In genomic region chr14:20631821-20632389, GRCh38 we compare ENCODE assay signal across 8 cellular contexts. TPM values are rescaled to one million over a fixed set of nuclear protein-coding genes. Genes with fewer than 3 reads are reported as not detected.
DNase-seq lines count a peak whose midpoint lies in the region; ATAC-seq, FAIRE-seq and TF ChIP-seq lines count a peak whose summit lies in the region.

No MANE protein-coding gene starts in this region.

- H3K23ac ChIP-seq in H1 (ENCODE audit: insufficient read length), result no peak overlapping the region

- no peak for TF ChIP-seq POLR2A in H1 (IDR thresholded peaks at IDR 0.05; ENCODE audit: control extremely low read depth in 1 of 2, low read depth in 2 of 2, low read length in 2 of 2)

- H3K27me3 Mint-ChIP-seq in type B pancreatic cell, result peaks cover 90% of the 10 kb centered on the region

- H3K4ac ChIP-seq in H1 (replicated peaks; ENCODE audit: insufficient read length, low read depth, low read length), result no peak overlapping the region

- H3K4me1 ChIP-seq in H1 (replicated peaks in 1 of 4; ENCODE audit: control insufficient read depth in 3 of 4, insufficient read depth in 4 of 4, low read length in 3 of 4) (peaks cover 0 to 6% (median 0%) of the 10 kb centered on the region in 4 experiments; a peak in 2 of 7 replicates), mesodermal cell (ENCODE audit: control insufficient read depth, insufficient read depth, low read length, poor library complexity, severe bottlenecking) (peaks cover 10% of the 10 kb centered on the region)

- peak overlapping the region; percentile 67 for H3K27ac Mint-ChIP-seq in type B pancreatic cell

- H2BK15ac ChIP-seq in H1 (ENCODE audit: low read length), result no peak overlapping the region

- H4K20me1 ChIP-seq in H1 (replicated peaks in 1 of 2; ENCODE audit: control insufficient read depth in 1 of 2, insufficient read depth in 2 of 2, low read length in 2 of 2), result no peaks in the 10 kb centered on the region

- no peak overlapping the region for H2BK20ac ChIP-seq in H1 (ENCODE audit: low read length)

- peaks cover 23% of the 10 kb centered on the region for H3K23me2 ChIP-seq in H1 (ENCODE audit: low read depth, low read length)

- H2BK12ac ChIP-seq in H1 (ENCODE audit: low read depth, low read length), result no peak overlapping the region

- H3K4me3 ChIP-seq in H1 (ENCODE audit: extremely low read depth in 1 of 4, insufficient read depth in 2 of 4, low read depth in 3 of 4, low read length in 4 of 4), result peak overlapping the region; percentile 76 to 96 (median 88)
- peak overlapping the region; percentile 54 for H3K4me3 ChIP-seq in mesodermal cell (ENCODE audit: extremely low read depth, insufficient read depth, low read length, poor library complexity, severe bottlenecking)

- in situ Hi-C loops in SK-MEL-5 (cut with HindIII; ENCODE audit: low pct_unique_long_range_greater_than_20kb, low sequenced_read_pairs), result no loop called here

- H3K18ac ChIP-seq in H1 (ENCODE audit: extremely low read depth, low read length), result no peak overlapping the region

- no peak for TF ChIP-seq RAD21 in H1 (IDR thresholded peaks at IDR 0.05 in 1 of 2, conservative IDR thresholded peaks at IDR 0.05 in 1 of 2; ENCODE audit: low read depth in 2 of 2, low read length in 2 of 2)

- H2AFZ ChIP-seq in H1 (ENCODE audit: low read length), result no peak overlapping the region; the same call in 1 of the 2 replicates

- H2BK120ac ChIP-seq in H1 (replicated peaks; ENCODE audit: low read depth, low read length), result no peak overlapping the region

- DNase-seq in Right ventricle myocardium inferior (ENCODE audit: missing footprints), result peak; percentile 85
- no peak for DNase-seq in cardiac septum (ENCODE audit: low spot score)
- DNase-seq in SK-MEL-5 (ENCODE audit: low read depth, low spot score), result peak; percentile 76
- peak in 1 of 2 experiments; percentile 67 for DNase-seq in H1 (ENCODE audit: low read depth in 1 of 2, low spot score in 2 of 2)
- no peak for DNase-seq in type B pancreatic cell (ENCODE audit: extremely low spot score, unreplicated experiment)
- no peak for DNase-seq in NK-92 treated with Interleukin-12 subunit alpha and Interleukin-12 subunit beta, amount 100 ng/mL, for 24 hours (lab: John Stamatoyannopoulos, UW)

- H2AK5ac ChIP-seq in H1 (ENCODE audit: low read depth, low read length), result no peak overlapping the region

- H3K79me2 ChIP-seq in H1 (ENCODE audit: control insufficient read depth in 1 of 2, insufficient read depth in 2 of 2, low read length in 2 of 2), result no peaks in the 10 kb centered on the region

- H3K14ac ChIP-seq in H1 (ENCODE audit: insufficient read length), result no peak overlapping the region

- H4K8ac ChIP-seq in H1 (ENCODE audit: extremely low read depth, insufficient read depth, low read length), result no peak overlapping the region

- no peak overlapping the region for H4K5ac ChIP-seq in H1 (ENCODE audit: insufficient read length, low read depth, low read length)

- H3K79me1 ChIP-seq in H1 (ENCODE audit: low read depth, low read length), result no peaks in the 10 kb centered on the region

- H2BK5ac ChIP-seq in H1 (ENCODE audit: low read depth, low read length), result no peak overlapping the region

- no peak for TF ChIP-seq EP300 in H1 (IDR thresholded peaks at IDR 0.05; ENCODE audit: borderline replicate concordance in 1 of 2, low read depth in 2 of 2, low read length in 2 of 2)

- H3K4me1 Mint-ChIP-seq in type B pancreatic cell (ENCODE audit: unreplicated experiment), result peaks cover 32% of the 10 kb centered on the region

- H4K91ac ChIP-seq in H1 (replicated peaks; ENCODE audit: insufficient read length, low read length), result no peak overlapping the region

- POLR2A ChIA-PET in H1 (lab: Charles Lee; ENCODE audit: partially characterized antibody), result interaction anchor here (0.9 to 2.1 kb wide), 3 partner anchors 12 to 162 kb away, joined by 4 to 7 read pairs (median 4); no protein-coding TSS in a partner anchor

- H3K27me3 ChIP-seq in H1 (replicated peaks in 1 of 4; ENCODE audit: control insufficient read depth in 3 of 4, extremely low read depth in 1 of 4, insufficient read depth in 3 of 4, low read length in 3 of 4), result peaks cover 0 to 14% (median 8%) of the 10 kb centered on the region in 4 experiments; a peak in 5 of 7 replicates

- WGBS in H1 (ENCODE audit: extremely low coverage in 1 of 2, insufficient coverage in 1 of 2, insufficient read length in 1 of 2, insufficient replicate concordance in 2 of 2, low coverage in 1 of 2, low lambda C conversion rate in 2 of 2, missing lambda C conversion rate in 1 of 2), 2 experiments, result 3% methylated on average over 19 of the region's 19 CpGs; no CpG with 5 or more reads in 1 of the 2 experiments
- WGBS in mesodermal cell (ENCODE audit: insufficient coverage in 2 of 2), 2 experiments, result 0% methylated on average over 13 of the region's 19 CpGs

- H3K9me3 ChIP-seq in H1 (ENCODE audit: insufficient read depth in 2 of 2, low read depth in 1 of 2, low read length in 1 of 2), result no peaks in the 10 kb centered on the region
- no peaks in the 10 kb centered on the region for H3K9me3 ChIP-seq in mesodermal cell (ENCODE audit: control insufficient read depth, low read length)

- no peak for FAIRE-seq in H1 (lab: Jason Lieb, UNC)

- peak overlapping the region; percentile 92 for H3K4me3 Mint-ChIP-seq in type B pancreatic cell

- peak overlapping the region; percentile 86 to 91 for H3K4me2 ChIP-seq in H1 (ENCODE audit: insufficient read depth in 1 of 2, low read depth in 2 of 2, low read length in 2 of 2)

- TF ChIP-seq CTCF in H1 (IDR thresholded peaks at IDR 0.05; ENCODE audit: control extremely low read depth in 1 of 3, insufficient read depth in 1 of 3, low read depth in 1 of 3, low read length in 3 of 3) (no peak), type B pancreatic cell (conservative IDR thresholded peaks at IDR 0.05) (no peak)

- H3K27ac ChIP-seq in H1 (ENCODE audit: low read depth, low read length) (no peak overlapping the region), mesodermal cell (ENCODE audit: low read depth, low read length, severe bottlenecking) (no peak overlapping the region)

- ATAC-seq in Right ventricle myocardium inferior, result peak; percentile 72
- ATAC-seq in GM19452 (IDR thresholded peaks at IDR 0.05; ENCODE audit: unreplicated experiment), result no peak

- no peak overlapping the region; a peak in 1 of 7 replicates for H3K9ac ChIP-seq in H1 (replicated peaks in 1 of 4; ENCODE audit: extremely low read depth in 1 of 4, low read depth in 3 of 4, low read length in 3 of 4)

- H3K36me3 Mint-ChIP-seq in type B pancreatic cell, result peaks cover 11% of the 10 kb centered on the region

- CTCF ChIA-PET in H1 (lab: Charles Lee; ENCODE audit: partially characterized antibody), result interaction anchor here (0.6 to 3.1 kb wide), 15 partner anchors 9 to 308 kb away, joined by 3 to 16 read pairs (median 5); partner anchors contain the start of gene RNASE4

- no peaks in the 10 kb centered on the region for H3K36me3 ChIP-seq in H1 (ENCODE audit: control insufficient read depth in 2 of 4, insufficient read depth in 4 of 4, low read length in 3 of 4)
- H3K36me3 ChIP-seq in mesodermal cell (ENCODE audit: control insufficient read depth, insufficient read depth, low read length), result no peaks in the 10 kb centered on the region

- H3K56ac ChIP-seq in H1 (replicated peaks; ENCODE audit: insufficient read length, low read depth, low read length), result no peak overlapping the region

- intact Hi-C loops in Right ventricle myocardium inferior (cut with DNase I) (no loop called here), cardiac septum (cut with DNase I) (loop anchor here (5.0 kb wide), 1 partner anchor 50 kb away; the partner anchor contains the start of gene RNASE4)

- peaks cover 6% of the 10 kb centered on the region for H3K9me3 Mint-ChIP-seq in type B pancreatic cell

RNA-seq across cellular contexts. Expression of gene OR6S1, which starts 9.6 kb away (rescaled TPM):
- not detected for total RNA-seq in Right ventricle myocardium inferior
- not detected for total RNA-seq in cardiac septum
- total RNA-seq in SK-MEL-5 (2014; rRNA removed; shearing (Covaris generic)), result not detected in 2 replicates
- not detected in 2 replicates for polyA plus RNA-seq in SK-MEL-5 (2015; cell fraction: cytosol; rRNA removed)
- not detected in 2 replicates for polyA plus RNA-seq in SK-MEL-5 (2015; cell fraction: nucleus; rRNA removed)
- total RNA-seq in H1 (2021; fragmentation: NEBNext Ultra II Directional; extraction: Animal tissue kit (Norgen Biotek cat#: 25700)), result not detected in 2 replicates
- polyA plus RNA-seq in H1 (2011; rRNA removed), result not detected in 2 replicates
- polyA plus RNA-seq in H1 (2011; cell fraction: cytosol; rRNA removed), result not detected
- polyA plus RNA-seq in H1 (2011; cell fraction: nucleus; rRNA removed), result not detected
- polyA plus RNA-seq in H1 (2012, experiment 1 of 2), result not detected in 4 replicates
- not detected for polyA plus RNA-seq in H1 (2012, experiment 2 of 2)
- polyA plus RNA-seq in H1 (2013, experiment 1 of 2), result not detected
- polyA plus RNA-seq in H1 (2013, experiment 2 of 2), result not detected
- polyA minus RNA-seq in H1 (2011; rRNA and poly(A)+ RNA removed), result 0.17 TPM in 1 of 2 replicates, not detected in the other
- polyA minus RNA-seq in H1 (2011; cell fraction: cytosol; rRNA and poly(A)+ RNA removed), result not detected
- polyA minus RNA-seq in H1 (2011; cell fraction: nucleus; rRNA and poly(A)+ RNA removed), result not detected
- polyA plus RNA-seq in mesodermal cell (2013, experiment 1 of 2), result not detected
- not detected for polyA plus RNA-seq in mesodermal cell (2013, experiment 2 of 2)
- not detected in 2 replicates for total RNA-seq in type B pancreatic cell (ENCODE audit: low replicate concordance)

RNA-seq across cellular contexts. Expression of gene RNASE12, which starts 40.7 kb away (rescaled TPM):
- total RNA-seq in Right ventricle myocardium inferior, result not detected
- total RNA-seq in cardiac septum, result not detected
- total RNA-seq in SK-MEL-5 (2014; rRNA removed; shearing (Covaris generic)), result not detected in 2 replicates
- polyA plus RNA-seq in SK-MEL-5 (2015; cell fraction: cytosol; rRNA removed), result not detected in 2 replicates
- polyA plus RNA-seq in SK-MEL-5 (2015; cell fraction: nucleus; rRNA removed), result not detected in 2 replicates
- total RNA-seq in H1 (2021; fragmentation: NEBNext Ultra II Directional; extraction: Animal tissue kit (Norgen Biotek cat#: 25700)), result not detected in 2 replicates
- not detected in 2 replicates for polyA plus RNA-seq in H1 (2011; rRNA removed)
- not detected for polyA plus RNA-seq in H1 (2011; cell fraction: cytosol; rRNA removed)
- not detected for polyA plus RNA-seq in H1 (2011; cell fraction: nucleus; rRNA removed)
- not detected in 4 replicates for polyA plus RNA-seq in H1 (2012, experiment 1 of 2)
- not detected for polyA plus RNA-seq in H1 (2012, experiment 2 of 2)
- polyA plus RNA-seq in H1 (2013, experiment 1 of 2), result not detected
- not detected for polyA plus RNA-seq in H1 (2013, experiment 2 of 2)
- not detected in 2 replicates for polyA minus RNA-seq in H1 (2011; rRNA and poly(A)+ RNA removed)
- polyA minus RNA-seq in H1 (2011; cell fraction: cytosol; rRNA and poly(A)+ RNA removed), result not detected
- polyA minus RNA-seq in H1 (2011; cell fraction: nucleus; rRNA and poly(A)+ RNA removed), result not detected
- not detected for polyA plus RNA-seq in mesodermal cell (2013, experiment 1 of 2)
- polyA plus RNA-seq in mesodermal cell (2013, experiment 2 of 2), result not detected
- not detected in 2 replicates for total RNA-seq in type B pancreatic cell (ENCODE audit: low replicate concordance)

RNA-seq across cellular contexts. Expression of gene RNASE11, which starts 44.1 kb away (rescaled TPM):
- not detected for total RNA-seq in Right ventricle myocardium inferior
- not detected for total RNA-seq in cardiac septum
- 0.66 TPM in 1 of 2 replicates, not detected in the other for total RNA-seq in SK-MEL-5 (2014; rRNA removed; shearing (Covaris generic))
- polyA plus RNA-seq in SK-MEL-5 (2015; cell fraction: cytosol; rRNA removed), result 0.39 and 0.88 TPM in 2 replicates
- not detected in 2 replicates for polyA plus RNA-seq in SK-MEL-5 (2015; cell fraction: nucleus; rRNA removed)
- total RNA-seq in H1 (2021; fragmentation: NEBNext Ultra II Directional; extraction: Animal tissue kit (Norgen Biotek cat#: 25700)), result not detected in 2 replicates
- polyA plus RNA-seq in H1 (2011; rRNA removed), result not detected in 2 replicates
- polyA plus RNA-seq in H1 (2011; cell fraction: cytosol; rRNA removed), result not detected
- polyA plus RNA-seq in H1 (2011; cell fraction: nucleus; rRNA removed), result not detected
- not detected in 4 replicates for polyA plus RNA-seq in H1 (2012, experiment 1 of 2)
- not detected for polyA plus RNA-seq in H1 (2012, experiment 2 of 2)
- polyA plus RNA-seq in H1 (2013, experiment 1 of 2), result 0.06 TPM
- polyA plus RNA-seq in H1 (2013, experiment 2 of 2), result 0.09 TPM
- polyA minus RNA-seq in H1 (2011; rRNA and poly(A)+ RNA removed), result not detected in 2 replicates
- not detected for polyA minus RNA-seq in H1 (2011; cell fraction: cytosol; rRNA and poly(A)+ RNA removed)
- polyA minus RNA-seq in H1 (2011; cell fraction: nucleus; rRNA and poly(A)+ RNA removed), result not detected
- polyA plus RNA-seq in mesodermal cell (2013, experiment 1 of 2), result not detected
- polyA plus RNA-seq in mesodermal cell (2013, experiment 2 of 2), result not detected
- total RNA-seq in type B pancreatic cell (ENCODE audit: low replicate concordance), result not detected in 2 replicates

RNA-seq across cellular contexts. Expression of gene RNASE4, which starts 52.5 kb away (rescaled TPM):
- total RNA-seq in Right ventricle myocardium inferior, result 11.9 TPM
- total RNA-seq in cardiac septum, result 5.6 TPM
- total RNA-seq in SK-MEL-5 (2014; rRNA removed; shearing (Covaris generic)), result 0.82 and 2.7 TPM in 2 replicates
- polyA plus RNA-seq in SK-MEL-5 (2015; cell fraction: cytosol; rRNA removed), result 2.9 and 6.4 TPM in 2 replicates
- 0.95 TPM in 1 of 2 replicates, not detected in the other for polyA plus RNA-seq in SK-MEL-5 (2015; cell fraction: nucleus; rRNA removed)
- total RNA-seq in H1 (2021; fragmentation: NEBNext Ultra II Directional; extraction: Animal tissue kit (Norgen Biotek cat#: 25700)), result 0.38 and 0.61 TPM in 2 replicates
- polyA plus RNA-seq in H1 (2011; rRNA removed), result 3.5 and 3.7 TPM in 2 replicates
- 3.5 TPM for polyA plus RNA-seq in H1 (2011; cell fraction: cytosol; rRNA removed)
- polyA plus RNA-seq in H1 (2011; cell fraction: nucleus; rRNA removed), result 3.5 TPM
- 2.1 to 3.1 TPM (median 2.3 TPM) in 4 replicates for polyA plus RNA-seq in H1 (2012, experiment 1 of 2)
- polyA plus RNA-seq in H1 (2012, experiment 2 of 2), result 0.46 TPM
- 2.4 TPM for polyA plus RNA-seq in H1 (2013, experiment 1 of 2)
- polyA plus RNA-seq in H1 (2013, experiment 2 of 2), result 2.6 TPM
- polyA minus RNA-seq in H1 (2011; rRNA and poly(A)+ RNA removed), result 5.9 and 7.7 TPM in 2 replicates
- 3.3 TPM for polyA minus RNA-seq in H1 (2011; cell fraction: cytosol; rRNA and poly(A)+ RNA removed)
- 1.00 TPM for polyA minus RNA-seq in H1 (2011; cell fraction: nucleus; rRNA and poly(A)+ RNA removed)
- polyA plus RNA-seq in mesodermal cell (2013, experiment 1 of 2), result 6.3 TPM
- 6.3 TPM for polyA plus RNA-seq in mesodermal cell (2013, experiment 2 of 2)
- total RNA-seq in type B pancreatic cell (ENCODE audit: low replicate concordance), result 10.5 and 19.3 TPM in 2 replicates

RNA-seq across cellular contexts. Expression of gene ANG, which starts 56.7 kb away (rescaled TPM):
- 4.5 TPM for total RNA-seq in Right ventricle myocardium inferior
- 2.7 TPM for total RNA-seq in cardiac septum
- total RNA-seq in SK-MEL-5 (2014; rRNA removed; shearing (Covaris generic)), result 5.2 TPM in 2 replicates
- 2.7 and 2.8 TPM in 2 replicates for polyA plus RNA-seq in SK-MEL-5 (2015; cell fraction: cytosol; rRNA removed)
- 0.48 TPM in 1 of 2 replicates, not detected in the other for polyA plus RNA-seq in SK-MEL-5 (2015; cell fraction: nucleus; rRNA removed)
- 2.2 and 4.3 TPM in 2 replicates for total RNA-seq in H1 (2021; fragmentation: NEBNext Ultra II Directional; extraction: Animal tissue kit (Norgen Biotek cat#: 25700))
- polyA plus RNA-seq in H1 (2011; rRNA removed), result 4.4 and 4.6 TPM in 2 replicates
- 4.7 TPM for polyA plus RNA-seq in H1 (2011; cell fraction: cytosol; rRNA removed)
- polyA plus RNA-seq in H1 (2011; cell fraction: nucleus; rRNA removed), result 3.4 TPM
- 4.9 to 6.1 TPM (median 5.8 TPM) in 4 replicates for polyA plus RNA-seq in H1 (2012, experiment 1 of 2)
- 13.5 TPM for polyA plus RNA-seq in H1 (2012, experiment 2 of 2)
- 7.0 TPM for polyA plus RNA-seq in H1 (2013, experiment 1 of 2)
- 8.2 TPM for polyA plus RNA-seq in H1 (2013, experiment 2 of 2)
- 5.2 and 5.8 TPM in 2 replicates for polyA minus RNA-seq in H1 (2011; rRNA and poly(A)+ RNA removed)
- polyA minus RNA-seq in H1 (2011; cell fraction: cytosol; rRNA and poly(A)+ RNA removed), result 2.6 TPM
- 1.3 TPM for polyA minus RNA-seq in H1 (2011; cell fraction: nucleus; rRNA and poly(A)+ RNA removed)
- polyA plus RNA-seq in mesodermal cell (2013, experiment 1 of 2), result 5.7 TPM
- polyA plus RNA-seq in mesodermal cell (2013, experiment 2 of 2), result 5.8 TPM
- 24.5 and 43.0 TPM in 2 replicates for total RNA-seq in type B pancreatic cell (ENCODE audit: low replicate concordance)

Comparison
In these comparisons a context has a peak if more than half of its experiments do, and no peak if none do; other contexts are left out.
1. DNase-seq: peak in Right ventricle myocardium inferior (single experiment) and SK-MEL-5 (single experiment); none in cardiac septum (single experiment), type B pancreatic cell (single experiment) and NK-92 treated with Interleukin-12 subunit alpha and Interleukin-12 subunit beta, amount 100 ng/mL, for 24 hours (single experiment).